In genomic region chr1:10105484-10105883, GRCh38 we compare ENCODE assay signal across 20 cellular contexts.
A peak's percentile ranks its signal among the peaks of the same experiment; 100 is the strongest.
DNase-seq lines count a peak whose midpoint lies in the region; ATAC-seq and TF ChIP-seq lines count a peak whose summit lies in the region.
"Had no signal": no experiment of that assay in that cellular context is flagged by ENCODE, and none has a peak within 500 bp of the region (broad histone marks: within the 10 kb centered on the region; RNA-seq: fewer than 3 reads in every experiment).

No MANE protein-coding gene starts in this region.

- H3K9me3 ChIP-seq in Peyer's patch = no peaks in the 10 kb centered on the region
- H3K9me3 ChIP-seq in right cardiac atrium (ENCODE audit: control insufficient read depth, low read length) = no peaks in the 10 kb centered on the region

- peak overlapping the region in 2 of 4 donors; percentile 7 to 25 for H3K4me3 ChIP-seq in Peyer's patch
- H3K4me3 ChIP-seq in right cardiac atrium (ENCODE audit: low read length) = no peak overlapping the region

- H3K36me3 ChIP-seq in Peyer's patch = peaks cover 0 to 44% (median 0%) of the 10 kb centered on the region in 3 donors

- in situ Hi-C loops in ACHN (cut with HindIII; ENCODE audit: low pct_ligation_motif_present, low pct_unique_long_range_greater_than_20kb, low sequenced_read_pairs) = no loop called here

- peak; percentile 35 to 58 for ATAC-seq in right cardiac atrium
- no peak for ATAC-seq in HG03571 (IDR thresholded peaks at IDR 0.05; ENCODE audit: unreplicated experiment)
- ATAC-seq: sciatic nerve; stimulated activated memory B cell treated with anti-CD40 and anti-IgM and Interleukin-4, amounts not matched to agents 10 μg/mL and 1 μg/mL and 100 μg/mL, for 72 hours had no signal

- H3K27me3 ChIP-seq in Peyer's patch = no peaks in the 10 kb centered on the region
- no peaks in the 10 kb centered on the region for H3K27me3 ChIP-seq in right cardiac atrium (ENCODE audit: control insufficient read depth, insufficient read depth)

- WGBS in right cardiac atrium = 59% methylated on average over 4 of the region's 4 CpGs

- no peak for TF ChIP-seq CTCF in Peyer's patch (IDR thresholded peaks at IDR 0.05)

- H3K4me1 ChIP-seq in Peyer's patch = peaks cover 0 to 11% (median 0%) of the 10 kb centered on the region in 4 donors
- H3K4me1 ChIP-seq in right cardiac atrium (ENCODE audit: control insufficient read depth, insufficient read depth, low read length) = no peaks in the 10 kb centered on the region

- H3K27ac ChIP-seq in Peyer's patch = peak overlapping the region in 3 of 4 donors; percentile 24 to 69 (median 49)
- peak overlapping the region; percentile 12 for H3K27ac ChIP-seq in right cardiac atrium (ENCODE audit: low read length)
- peak overlapping the region; percentile 62 for H3K27ac ChIP-seq in substantia nigra (ENCODE audit: low read depth, low read length, poor library complexity, severe bottlenecking)
- H3K27ac ChIP-seq: epithelial cell of prostate had no signal

- peak in 2 of 3 donors; percentile 58 to 59 for DNase-seq in Peyer's patch
- DNase-seq in dermis microvascular lymphatic vessel endothelial cell (ENCODE audit: low read depth in 2 of 2) = peak; percentile 32 to 42
- peak in 1 of 3 donors; percentile 48 for DNase-seq in right cardiac atrium
- peak in 27 of 49 donors; percentile 8 to 72 (median 26) for DNase-seq in substantia nigra (lab: John Stamatoyannopoulos, UW)
- DNase-seq in ACHN = no peak
- DNase-seq in cerebellar nuclear complex (lab: John Stamatoyannopoulos, UW) = no peak
- DNase-seq: activated CD4-positive, alpha-beta T cell treated with anti-CD3 and anti-CD28 coated beads, Interleukin-2, amount 50 U/mL, for 1 hour; activated CD8-positive, alpha-beta memory T cell treated with anti-CD3 and anti-CD28 coated beads, Interleukin-2, amount 50 U/mL, for 4 hours; amniotic stem cell; EL; HFFc6; MM.1S; NCI-H2029; NCI-H510A treated with DMSO at 0.1 percent for 48 hours; SW 1271; trophoblast cell had no signal

- no peak for TF ChIP-seq POLR2A in Peyer's patch (IDR thresholded peaks at IDR 0.05)

- intact Hi-C loops in right cardiac atrium (cut with DNase I) = loop anchor here in 1 of 4 donors (10.0 kb wide), 1 partner anchor 71 kb away; the partner anchor contains the start of gene UBE4B

Comparison
In these comparisons a context has a peak if more than half of its experiments do, and no peak if none do; other contexts are left out.
1. DNase-seq: peak in Peyer's patch (2 of 3), dermis microvascular lymphatic vessel endothelial cell (2 of 2) and substantia nigra (27 of 49); none in ACHN (single experiment) and cerebellar nuclear complex (0 of 2).
2. H3K27ac ChIP-seq: peak in every context shown above with its lines; median percentile 62 in substantia nigra; 49 in Peyer's patch; 12 in right cardiac atrium.